In the genomic region with DNA sequence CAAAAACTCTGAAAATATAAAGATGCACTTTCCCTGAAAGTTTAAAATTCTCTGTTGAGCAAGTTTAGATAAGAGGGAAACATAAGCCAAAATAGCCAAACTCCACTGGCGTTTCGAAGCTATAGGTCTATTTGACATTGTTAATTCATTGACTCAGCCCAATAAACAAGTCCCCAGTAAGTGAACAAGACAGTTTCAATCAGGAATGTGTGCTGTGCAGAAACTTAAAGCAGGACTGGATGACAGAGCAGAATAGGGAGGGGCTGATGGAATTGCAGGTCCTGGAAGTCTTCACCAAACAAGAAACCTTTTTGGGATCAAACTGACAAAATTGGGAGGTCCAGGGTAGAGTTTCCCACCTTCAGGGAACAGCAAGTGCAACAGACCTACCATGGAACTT, we compare ENCODE assay signal across 32 cellular contexts. TPM values are rescaled to one million over a fixed set of nuclear protein-coding genes. Genes with fewer than 3 reads are reported as not detected.
"Had no signal": no experiment of that assay in that cellular context is flagged by ENCODE, and none has a peak within 500 bp of the region (broad histone marks: within the 10 kb centered on the region; RNA-seq: fewer than 3 reads in every experiment).

No MANE protein-coding gene starts in this region.

- H3K9me3 Mint-ChIP-seq: activated naive CD4-positive, alpha-beta T cell treated with anti-CD3 and anti-CD28 coated beads, Interleukin-2, amount 50 U/mL, for 72 hours; activated naive CD8-positive, alpha-beta T cell treated with anti-CD3 and anti-CD28 coated beads, Interleukin-2, amount 50 U/mL, for 24 hours; activated T-cell treated with anti-CD3 and anti-CD28 coated beads, Interleukin-2, amount 50 U/mL, for 24 hours; brain; central memory CD8-positive, alpha-beta T cell; WTC11 had no signal

- H3K36me3 ChIP-seq: MG63 had no signal

- H3K27ac ChIP-seq: KMS-11 had no signal

- H3K4me3 ChIP-seq: MG63 had no signal

- DNase-seq: activated CD4-positive, alpha-beta T cell treated with anti-CD3 and anti-CD28 coated beads for 48 hours; activated CD4-positive, alpha-beta T cell treated with anti-CD3 and anti-CD28 coated beads, Interleukin-2, amount 50 U/mL, for 4 hours; activated CD4-positive, CD25-positive, alpha-beta regulatory T cell treated with anti-CD3 and anti-CD28 coated beads, Interleukin-2, amount 50 U/mL, for 72 hours; activated CD8-positive, alpha-beta memory T cell treated with anti-CD3 and anti-CD28 coated beads, Interleukin-2, amount 10 ng/mL, durations not matched to agents 7 days and 5 days; activated effector memory CD4-positive, alpha-beta T cell treated with anti-CD3 and anti-CD28 coated beads, Interleukin-2, amount 50 U/mL, for 16 hours; activated naive CD4-positive, alpha-beta T cell treated with Interleukin-2 at 50 U/mL for 16 hours; activated naive CD8-positive, alpha-beta T cell treated with anti-CD3 and anti-CD28 coated beads, Interleukin-2, amount 50 U/mL, for 24 hours; activated T-cell treated with anti-CD3 and anti-CD28 coated beads, Interleukin-2, amount 50 U/mL, for 24 hours; amygdala; MG63; MV-4-11; NCI-H1092 treated with DMSO at 0.1 percent for 48 hours; NCI-H1417 treated with DMSO at 0.1 percent for 48 hours; NCI-H1694; NCI-H2029; NCI-H2107; NCI-H2171 treated with DMSO at 0.1 percent for 48 hours; NCI-H226; NCI-H526 treated with DMSO at 0.1 percent for 48 hours; NK-92 treated with Interleukin-12 subunit alpha and Interleukin-12 subunit beta, amount 100 ng/mL, for 24 hours; OCI-M1; SHP77 treated with DMSO at 0.1 percent for 48 hours; T-helper 17 cell; T-helper 9 cell had no signal

- ATAC-seq: activated CD8-positive, alpha-beta memory T cell treated with anti-CD3 and anti-CD28 coated beads, Interleukin-2, amount 10 ng/mL, durations not matched to agents 7 days and 5 days; activated naive CD4-positive, alpha-beta T cell treated with anti-CD3 and anti-CD28 coated beads, Interleukin-2, amount 50 U/mL, for 72 hours; activated naive CD8-positive, alpha-beta T cell treated with anti-CD3 and anti-CD28 coated beads, Interleukin-2, amount 50 U/mL, for 24 hours; T-helper 17 cell; WTC11 had no signal

- H3K4me1 Mint-ChIP-seq: activated CD8-positive, alpha-beta memory T cell treated with anti-CD3 and anti-CD28 coated beads, Interleukin-2, amount 10 ng/mL, durations not matched to agents 7 days and 5 days; activated naive CD8-positive, alpha-beta T cell treated with anti-CD3 and anti-CD28 coated beads, Interleukin-2, amount 50 U/mL, for 24 hours; brain; central memory CD8-positive, alpha-beta T cell; WTC11 had no signal

- H3K9ac ChIP-seq: KMS-11 had no signal

- H3K27ac Mint-ChIP-seq: activated CD8-positive, alpha-beta memory T cell treated with anti-CD3 and anti-CD28 coated beads, Interleukin-2, amount 10 ng/mL, durations not matched to agents 7 days and 5 days; activated naive CD4-positive, alpha-beta T cell treated with anti-CD3 and anti-CD28 coated beads, Interleukin-2, amount 50 U/mL, for 72 hours; activated naive CD8-positive, alpha-beta T cell treated with anti-CD3 and anti-CD28 coated beads, Interleukin-2, amount 50 U/mL, for 24 hours; activated T-cell treated with anti-CD3 and anti-CD28 coated beads, Interleukin-2, amount 50 U/mL, for 24 hours; T-helper 17 cell; WTC11 had no signal

- H3K4me3 Mint-ChIP-seq: activated CD8-positive, alpha-beta memory T cell treated with anti-CD3 and anti-CD28 coated beads, Interleukin-2, amount 10 ng/mL, durations not matched to agents 7 days and 5 days; activated naive CD8-positive, alpha-beta T cell treated with anti-CD3 and anti-CD28 coated beads, Interleukin-2, amount 50 U/mL, for 24 hours; activated T-cell treated with anti-CD3 and anti-CD28 coated beads, Interleukin-2, amount 50 U/mL, for 24 hours; brain; central memory CD8-positive, alpha-beta T cell; T-helper 17 cell; WTC11 had no signal

- H3K36me3 Mint-ChIP-seq: activated CD8-positive, alpha-beta memory T cell treated with anti-CD3 and anti-CD28 coated beads, Interleukin-2, amount 10 ng/mL, durations not matched to agents 7 days and 5 days; activated naive CD4-positive, alpha-beta T cell treated with anti-CD3 and anti-CD28 coated beads, Interleukin-2, amount 50 U/mL, for 72 hours; brain; WTC11 had no signal

- H3K9me3 ChIP-seq: MG63 had no signal

- H3K27me3 ChIP-seq: MG63 had no signal

RNA-seq across cellular contexts. Expression of a gene that starts 8.9 kb away (rescaled TPM):
- total RNA-seq: activated CD8-positive, alpha-beta memory T cell treated with anti-CD3 and anti-CD28 coated beads, Interleukin-2, amount 10 ng/mL, durations not matched to agents 7 days and 5 days; NCI-H460; SK-MEL-5; T-helper 17 cell; WTC11 had no signal

RNA-seq across cellular contexts. Expression of a gene that starts 33.1 kb away (rescaled TPM):
- total RNA-seq: activated CD8-positive, alpha-beta memory T cell treated with anti-CD3 and anti-CD28 coated beads, Interleukin-2, amount 10 ng/mL, durations not matched to agents 7 days and 5 days; activated naive CD4-positive, alpha-beta T cell treated with anti-CD3 and anti-CD28 coated beads, Interleukin-2, amount 50 U/mL, for 72 hours; astrocyte; NCI-H460; SK-MEL-5; T-helper 17 cell; WTC11 had no signal
